8 cellular contexts compared by ENCODE assay signal in the genomic region with DNA sequence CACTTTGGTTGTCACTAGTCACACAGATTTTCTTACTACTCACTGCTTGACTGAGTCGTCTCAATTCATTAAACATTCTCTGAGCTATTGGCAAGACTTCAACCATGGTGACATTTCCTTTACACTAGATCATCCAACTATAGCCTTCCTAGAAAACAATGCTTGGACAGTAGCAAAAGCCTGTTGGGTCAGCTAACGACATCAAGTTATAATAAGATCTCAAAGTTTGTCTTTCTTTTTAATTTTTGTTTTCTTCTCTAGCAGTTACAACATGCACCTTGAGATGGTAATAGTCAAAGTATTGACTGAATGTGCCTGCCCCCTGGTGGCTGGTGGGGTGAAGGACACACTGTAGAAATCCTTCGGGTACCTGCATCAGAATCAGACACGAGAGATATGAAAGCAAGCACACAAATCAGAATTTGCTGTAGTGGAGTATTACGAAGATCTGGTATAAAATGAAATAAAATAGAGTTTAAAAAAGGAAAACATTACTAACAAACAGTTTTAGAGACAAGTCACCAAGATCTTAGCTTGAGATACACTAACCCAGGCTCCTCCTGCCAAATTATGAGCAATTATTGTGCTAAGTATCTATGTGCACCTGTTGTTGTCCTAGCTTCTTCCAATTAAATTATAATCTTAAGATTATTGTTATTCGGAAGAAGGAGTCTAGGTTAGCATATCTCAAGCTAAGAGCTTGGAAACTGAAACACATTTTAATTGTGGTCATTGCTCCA.
DNase-seq lines count a peak whose midpoint lies in the region; ATAC-seq and TF ChIP-seq lines count a peak whose summit lies in the region.

No MANE protein-coding gene starts in this region.

- WGBS in mammary epithelial cell (ENCODE audit: low coverage, missing lambda C conversion rate) = 10% methylated on average over 6 of the region's 6 CpGs

- no peaks in the 10 kb centered on the region for H3K9me3 ChIP-seq in mammary epithelial cell (replicated peaks; ENCODE audit: insufficient read depth, low read length)

- in situ Hi-C loops in mammary epithelial cell (cut with MboI; ENCODE audit: low sequenced_read_pairs in 2 of 2) = no loop called here

- no peaks in the 10 kb centered on the region for H3K27me3 ChIP-seq in mammary epithelial cell (ENCODE audit: insufficient read depth, low read length)
- H3K27me3 ChIP-seq in kidney epithelial cell (ENCODE audit: control insufficient read depth, insufficient read depth, low read length) = no peaks in the 10 kb centered on the region

- intact Hi-C loops in mammary epithelial cell (cut with micrococcal nuclease) = loop anchor here (1.0 kb wide), 1 partner anchor 1106 kb away; no protein-coding TSS in a partner anchor

- ATAC-seq in HG02623 (IDR thresholded peaks at IDR 0.05; ENCODE audit: unreplicated experiment) = peak; percentile 95

- H3K79me2 ChIP-seq in mammary epithelial cell (ENCODE audit: insufficient read depth, low read length) = peaks cover 21% of the 10 kb centered on the region

- H3K4me3 ChIP-seq in mammary epithelial cell (replicated peaks in 1 of 3; ENCODE audit: insufficient read depth in 1 of 3, low read depth in 2 of 3, low read length in 3 of 3) (no peak overlapping the region), kidney epithelial cell (ENCODE audit: low read depth, low read length) (no peak overlapping the region)

- H3K4me2 ChIP-seq in mammary epithelial cell (ENCODE audit: insufficient read depth, low read depth, low read length) = peak overlapping the region; percentile 4

- no peaks in the 10 kb centered on the region for H4K20me1 ChIP-seq in mammary epithelial cell (ENCODE audit: insufficient read depth, low read length)

- H2AFZ ChIP-seq in mammary epithelial cell (ENCODE audit: low read depth, low read length) = no peak overlapping the region

- TF ChIP-seq CTCF in VCaP (conservative IDR thresholded peaks at IDR 0.05) = peak; percentile 90
- TF ChIP-seq CTCF in mammary epithelial cell (conservative IDR thresholded peaks at IDR 0.05 in 1 of 2, IDR thresholded peaks at IDR 0.05 in 1 of 2; ENCODE audit: extremely low read depth in 1 of 2, insufficient read depth in 1 of 2, low read depth in 1 of 2, low read length in 2 of 2) = peak; percentile 91 to 98
- peak; percentile 94 for TF ChIP-seq CTCF in kidney epithelial cell (IDR thresholded peaks at IDR 0.05; ENCODE audit: insufficient read depth, low read length, poor library complexity, severe bottlenecking)

- peak; percentile 31 for DNase-seq in NOMO-1 treated with DMSO at 0.1 percent for 48 hours (lab: John Stamatoyannopoulos, UW; ENCODE audit: unreplicated experiment)
- no peak for DNase-seq in NOMO-1 treated with dmso at 0.1 percent for 144 hours (lab: John Stamatoyannopoulos, UW; ENCODE audit: unreplicated experiment)
- DNase-seq in NCI-H1092 (lab: John Stamatoyannopoulos, UW) = peak; percentile 49
- DNase-seq in mammary epithelial cell = peak; percentile 46
- DNase-seq in kidney epithelial cell (ENCODE audit: low read depth) = no peak
- peak; percentile 53 for DNase-seq in stimulated activated CD4-positive, alpha-beta T cell treated with anti-CD3 and anti-CD28 coated beads, Interleukin-2, amount 100 ng/mL, for 4 hours (ENCODE audit: low read depth)

- dilution Hi-C loops in mammary epithelial cell (cut with HindIII; ENCODE audit: low sequenced_read_pairs) = no loop called here

- no TSS peak for BruUV-seq in mammary epithelial cell (replicated peaks; lab: Mats Ljungman, UMichigan)

- H3K27ac ChIP-seq in VCaP (peak overlapping the region; percentile 48), mammary epithelial cell (ENCODE audit: insufficient read depth, low read depth, low read length) (no peak overlapping the region)

- CTCF ChIA-PET in mammary epithelial cell (lab: Charles Lee; ENCODE audit: low non-redundant PET) = interaction anchor here (0.7 to 1.0 kb wide), 2 partner anchors 37 to 844 kb away, joined by 3 to 6 read pairs; no protein-coding TSS in a partner anchor

- H3K4me1 ChIP-seq in mammary epithelial cell (ENCODE audit: insufficient read depth, low read length) = no peaks in the 10 kb centered on the region

- H3K9ac ChIP-seq in mammary epithelial cell (ENCODE audit: insufficient read depth, low read length) = no peak overlapping the region

- H3K36me3 ChIP-seq in mammary epithelial cell (ENCODE audit: insufficient read depth, low read length) (no peaks in the 10 kb centered on the region), kidney epithelial cell (ENCODE audit: control insufficient read depth, insufficient read depth, low read length) (no peaks in the 10 kb centered on the region)

Comparison
In these comparisons a context has a peak if more than half of its experiments do, and no peak if none do; other contexts are left out.
1. DNase-seq: peak in NOMO-1 treated with DMSO at 0.1 percent for 48 hours (single experiment), NCI-H1092 (single experiment), mammary epithelial cell (single experiment) and stimulated activated CD4-positive, alpha-beta T cell treated with anti-CD3 and anti-CD28 coated beads, Interleukin-2, amount 100 ng/mL, for 4 hours (single experiment); none in NOMO-1 treated with dmso at 0.1 percent for 144 hours (single experiment) and kidney epithelial cell (single experiment).
2. Peak in every context shown above with its lines, with median percentiles within 50 percentile points of each other: CTCF ChIP-seq.